11 cellular contexts compared by ENCODE assay signal in genomic region chr20:64106981-64107735, GRCh38. TPM values are rescaled to one million over a fixed set of nuclear protein-coding genes. Genes with fewer than 3 reads are reported as not detected.
DNase-seq lines count a peak whose midpoint lies in the region; ATAC-seq, FAIRE-seq and TF ChIP-seq lines count a peak whose summit lies in the region.
"Had no signal": no experiment of that assay in that cellular context is flagged by ENCODE, and none has a peak within 500 bp of the region (broad histone marks: within the 10 kb centered on the region; RNA-seq: fewer than 3 reads in every experiment).

NPBWR2 (minus strand) TSS chr20:64107565; CDS start chr20:64106831, 734 bp downstream.

- peak; percentile 46 for ATAC-seq in K562
- no peak for ATAC-seq in HG03354 (IDR thresholded peaks at IDR 0.05; ENCODE audit: poor library complexity, severe bottlenecking, unreplicated experiment)

- peaks cover 2% of the 10 kb centered on the region for H3K9me1 ChIP-seq in K562 (ENCODE audit: control insufficient read depth, insufficient read depth, low read length)

- no peak for TF ChIP-seq RAD21 in K562 (CRISPR knock-in tag; conservative IDR thresholded peaks at IDR 0.05 in 1 of 2, IDR thresholded peaks at IDR 0.05 in 1 of 2)

- H3K27ac ChIP-seq in K562 (ENCODE audit: extremely low read depth, low read depth, low read length) (no peak within 1 kb of the TSS), neural progenitor cell (no peak within 1 kb of the TSS), esophagus squamous epithelium (no peak within 1 kb of the TSS)

- H3K4me2 ChIP-seq in K562 (ENCODE audit: insufficient read depth, low read length) (no peak within 1 kb of the TSS), neural progenitor cell (no peak within 1 kb of the TSS)

- POLR2A ChIA-PET in K562 (lab: Yijun Ruan, JAX), result interaction anchor here (0.6 kb wide), 1 partner anchor 1407 kb away, joined by 3 read pairs; no protein-coding TSS in a partner anchor

- peak within 1 kb of the TSS; percentile 31 for H3K4me3 Mint-ChIP-seq in neural progenitor cell
- H3K4me3 Mint-ChIP-seq: activated naive CD8-positive, alpha-beta T cell had no signal

- H3K9me3 Mint-ChIP-seq in neural progenitor cell, result no peaks in the 10 kb centered on the region

- H2AFZ ChIP-seq in K562 (ENCODE audit: low read depth, low read length) (no peak within 1 kb of the TSS), neural progenitor cell (replicated peaks) (no peak within 1 kb of the TSS)

- in situ Hi-C loops in K562 (cut with MboI), result no loop called here

- no TSS peak for BruUV-seq in K562 (replicated peaks; lab: Mats Ljungman, UMichigan)

- DNase-seq in GM12891 (ENCODE audit: insufficient read length, low spot score), result no peak
- no peak for DNase-seq in NT2/D1 (ENCODE audit: low read depth, low spot score)
- DNase-seq in K562 (ENCODE audit: extremely low read depth in 1 of 4, low spot score in 3 of 4), result peak in 3 of 4 experiments; percentile 42 to 55 (median 54)
- peak; percentile 45 for DNase-seq in neural progenitor cell (ENCODE audit: low spot score)
- DNase-seq in esophagus squamous epithelium (lab: John Stamatoyannopoulos, UW), result no peak
- no peak for DNase-seq in cerebellum (ENCODE audit: low spot score)
- DNase-seq in NCI-H146 (lab: John Stamatoyannopoulos, UW), result no peak

- TF ChIP-seq POLR2A in GM12891 (IDR thresholded peaks at IDR 0.05; ENCODE audit: low read depth, low read length), result no peak
- no peak for TF ChIP-seq POLR2A in K562 (conservative IDR thresholded peaks at IDR 0.05)
- TF ChIP-seq POLR2A in esophagus squamous epithelium (IDR thresholded peaks at IDR 0.05), result no peak

- FAIRE-seq in GM12891 (lab: Jason Lieb, UNC) (peak; percentile 66), K562 (lab: Jason Lieb, UNC) (peak; percentile 62)

- peaks cover 12% of the 10 kb centered on the region for H3K4me1 Mint-ChIP-seq in neural progenitor cell

- no peaks in the 10 kb centered on the region for H3K36me3 ChIP-seq in NT2/D1 (ENCODE audit: insufficient read depth, insufficient read length, low read length)
- H3K36me3 ChIP-seq in K562 (ENCODE audit: control insufficient read depth, insufficient read depth, low read length), result no peaks in the 10 kb centered on the region
- H3K36me3 ChIP-seq in neural progenitor cell, result no peaks in the 10 kb centered on the region
- no peaks in the 10 kb centered on the region for H3K36me3 ChIP-seq in esophagus squamous epithelium

- H3K27ac Mint-ChIP-seq in neural progenitor cell, result no peak within 1 kb of the TSS
- H3K27ac Mint-ChIP-seq: activated naive CD8-positive, alpha-beta T cell had no signal

- no peaks in the 10 kb centered on the region for H3K36me3 Mint-ChIP-seq in neural progenitor cell
- H3K36me3 Mint-ChIP-seq: activated naive CD8-positive, alpha-beta T cell had no signal

- peaks cover 24% of the 10 kb centered on the region for H3K27me3 Mint-ChIP-seq in neural progenitor cell (ENCODE audit: insufficient read depth, low read depth)

- H3K4me3 ChIP-seq in NT2/D1 (ENCODE audit: insufficient read length, low read depth), result no peak within 1 kb of the TSS
- no peak within 1 kb of the TSS for H3K4me3 ChIP-seq in K562
- H3K4me3 ChIP-seq in neural progenitor cell, result no peak within 1 kb of the TSS
- no peak within 1 kb of the TSS for H3K4me3 ChIP-seq in esophagus squamous epithelium

- peaks cover 15% of the 10 kb centered on the region; the same call in 1 of the 2 replicates for H4K20me1 ChIP-seq in K562 (replicated peaks; ENCODE audit: control insufficient read depth, insufficient read depth, low read length)
- peaks cover 9% of the 10 kb centered on the region for H4K20me1 ChIP-seq in neural progenitor cell (ENCODE audit: low read depth)

- H3K9ac ChIP-seq in NT2/D1 (ENCODE audit: insufficient read length, low read depth) (peak within 1 kb of the TSS; percentile 26), K562 (ENCODE audit: insufficient read depth in 1 of 2, low read depth in 2 of 2, low read length in 2 of 2) (peak within 1 kb of the TSS in 1 of 2 experiments; percentile 64; a peak in 2 of 4 replicates), neural progenitor cell (no peak within 1 kb of the TSS)

- 6% methylated on average over 22 of the region's 22 CpGs for WGBS in K562 (ENCODE audit: insufficient coverage, low coverage, missing lambda C conversion rate)
- 78 to 80% methylated on average over 1 to 5 of the region's 22 CpGs for WGBS in esophagus squamous epithelium, 2 donors

- H3K9me3 ChIP-seq in NT2/D1 (ENCODE audit: insufficient read depth, low read length) (no peaks in the 10 kb centered on the region), K562 (replicated peaks; ENCODE audit: control insufficient read depth, insufficient read depth, low read depth, low read length) (no peaks in the 10 kb centered on the region), neural progenitor cell (ENCODE audit: low read depth) (no peaks in the 10 kb centered on the region), esophagus squamous epithelium (no peaks in the 10 kb centered on the region)

- H3K27me3 ChIP-seq in NT2/D1 (ENCODE audit: insufficient read depth, insufficient read length) (peaks cover 8% of the 10 kb centered on the region), K562 (ENCODE audit: control insufficient read depth in 2 of 2, insufficient read depth in 2 of 2, low read length in 2 of 2) (peaks cover 40 to 80% of the 10 kb centered on the region in 2 experiments), neural progenitor cell (peaks cover 22% of the 10 kb centered on the region), esophagus squamous epithelium (peaks cover 4 to 61% (median 9%) of the 10 kb centered on the region in 4 donors)

- H3K79me2 ChIP-seq in K562 (ENCODE audit: control insufficient read depth, insufficient read depth, low read length), result no peaks in the 10 kb centered on the region
- H3K79me2 ChIP-seq in neural progenitor cell (ENCODE audit: low read depth), result no peaks in the 10 kb centered on the region

- H3K4me1 ChIP-seq in NT2/D1 (ENCODE audit: insufficient read depth, insufficient read length) (peaks cover 25% of the 10 kb centered on the region), K562 (replicated peaks in 1 of 2; ENCODE audit: control insufficient read depth in 2 of 2, insufficient read depth in 2 of 2, low read length in 2 of 2) (peaks cover 0 to 51% of the 10 kb centered on the region in 2 experiments; a peak in 4 of 5 replicates), neural progenitor cell (peaks cover 4% of the 10 kb centered on the region), esophagus squamous epithelium (peaks cover 3 to 8% (median 6%) of the 10 kb centered on the region in 3 donors)

- no peaks in the 10 kb centered on the region for H3F3A ChIP-seq in neural progenitor cell (ENCODE audit: low read depth)

- intact Hi-C loops in K562 (cut with micrococcal nuclease), result no loop called here
- intact Hi-C loops in esophagus squamous epithelium (cut with DNase I), result no loop called here

- TF ChIP-seq CTCF in K562 (IDR thresholded peaks at IDR 0.05 in 2 of 3, conservative IDR thresholded peaks at IDR 0.05 in 1 of 3; ENCODE audit: insufficient read depth in 2 of 3, low read depth in 1 of 3, low read length in 3 of 3) (no peak), neural progenitor cell (IDR thresholded peaks at IDR 0.05) (no peak), esophagus squamous epithelium (IDR thresholded peaks at IDR 0.05) (no peak)

- TF ChIP-seq EP300 in K562 (IDR thresholded peaks at IDR 0.05; ENCODE audit: low read length), result no peak

- CTCF ChIA-PET in K562 (lab: Yijun Ruan, JAX; ENCODE audit: low intra/inter-chr PET ratio), result no interaction called here

TF ChIP-seq in GM12891, 5 proteins besides CTCF, POLR2A, EP300 and RAD21:
- no peak for TF ChIP-seq TAF1 (IDR thresholded peaks at IDR 0.05; ENCODE audit: low read depth, low read length)
- TF ChIP-seq SPI1 (IDR thresholded peaks at IDR 0.05; ENCODE audit: low read depth, low read length), result no peak
- no peak for TF ChIP-seq POU2F2 (IDR thresholded peaks at IDR 0.05; ENCODE audit: low read depth, low read length)
- no peak for TF ChIP-seq POLR2AphosphoS5 (IDR thresholded peaks at IDR 0.05; ENCODE audit: low read depth, low read length)
- TF ChIP-seq PAX5 (IDR thresholded peaks at IDR 0.05; ENCODE audit: insufficient read depth, low read length, severe bottlenecking), result no peak

TF ChIP-seq in K562, 482 proteins besides CTCF, POLR2A, EP300 and RAD21:
- TF ChIP-seq POLR2G (IDR thresholded peaks at IDR 0.05; ENCODE audit: low read depth, low read length), result no peak
- no peak for TF ChIP-seq RBM14 (IDR thresholded peaks at IDR 0.05; ENCODE audit: borderline replicate concordance, insufficient read depth, low read depth, low read length)
- TF ChIP-seq CREM (IDR thresholded peaks at IDR 0.05; ENCODE audit: low read depth), result 0 out of 2 replicates have a peak, but pooled peaks have one; percentile 27
- TF ChIP-seq GTF2A2 (tag; IDR thresholded peaks at IDR 0.05), result no peak
TF ChIP-seq in K562: peak in this region for 1.

RNA-seq across cellular contexts. Expression of gene NPBWR2, which starts in this region (rescaled TPM):
- not detected for polyA plus RNA-seq in GM12891 (2012; ENCODE audit: low read depth, missing spikeins)
- not detected in 2 replicates for total RNA-seq in K562 (2011; cell fraction: chromatin; rRNA removed; ENCODE audit: low replicate concordance)
- total RNA-seq in K562 (2011; cell fraction: nucleolus; rRNA removed), result not detected in 2 replicates
- not detected in 2 replicates for total RNA-seq in K562 (2011; cell fraction: nucleoplasm; rRNA removed)
- total RNA-seq in K562 (2014; rRNA removed), result not detected in 2 replicates
- not detected in 2 replicates for total RNA-seq in K562 (2014; rRNA removed; fragmentation: Illumina TruSeq; extraction: Trizol)
- total RNA-seq in K562 (2015; rRNA removed; fragmentation: Illumina TruSeq; extraction: Trizol), result not detected in 2 replicates
- not detected in 2 replicates for total RNA-seq in K562 (2021)
- polyA plus RNA-seq in K562 (2011; rRNA removed), result not detected in 2 replicates
- not detected in 2 replicates for polyA plus RNA-seq in K562 (2011; cell fraction: cytosol; rRNA removed)
- polyA plus RNA-seq in K562 (2011; cell fraction: nucleus; rRNA removed), result not detected in 2 replicates
- polyA plus RNA-seq in K562 (2012), result not detected in 2 replicates
- polyA plus RNA-seq in K562 (2014; fragmentation: Illumina TruSeq; extraction: Trizol), result not detected in 2 replicates
- not detected for polyA plus RNA-seq in K562 (2014; fragmentation: Nextera tagmentation; extraction: Ambion mirVana)
- polyA plus RNA-seq in K562 (2014; rRNA removed), result not detected in 2 replicates
- not detected in 2 replicates for polyA minus RNA-seq in K562 (2011; rRNA and poly(A)+ RNA removed)
- polyA minus RNA-seq in K562 (2011; cell fraction: cytosol; rRNA and poly(A)+ RNA removed), result not detected in 2 replicates
- polyA minus RNA-seq in K562 (2011; cell fraction: nucleus; rRNA and poly(A)+ RNA removed), result not detected in 2 replicates
- total RNA-seq in neural progenitor cell (ENCODE audit: low replicate concordance), result not detected in 2 replicates
- total RNA-seq in esophagus squamous epithelium, result not detected
- not detected for total RNA-seq in cerebellum
- total RNA-seq: kidney epithelial cell, renal cortical epithelial cell had no signal

Comparison
In these comparisons a context has a peak if more than half of its experiments do, and no peak if none do; other contexts are left out.
1. Peak in DNase-seq and ATAC-seq in K562; RNA of the gene not detected or under 1 TPM.
2. Peak in DNase-seq in neural progenitor cell; RNA of the gene not detected or under 1 TPM.